21 cellular contexts compared by ENCODE assay signal in genomic region chr17:2947996-2948550, GRCh38.
DNase-seq lines count a peak whose midpoint lies in the region; ATAC-seq, FAIRE-seq and TF ChIP-seq lines count a peak whose summit lies in the region.
"Had no signal": no experiment of that assay in that cellular context is flagged by ENCODE, and none has a peak within 500 bp of the region (broad histone marks: within the 10 kb centered on the region; RNA-seq: fewer than 3 reads in every experiment).

No MANE protein-coding gene starts in this region.

- peak overlapping the region; percentile 57 to 63; a peak in 4 of 6 replicates for H3K27ac ChIP-seq in A549
- H3K27ac ChIP-seq in testis: no peak overlapping the region
- H3K27ac ChIP-seq in neural progenitor cell: no peak overlapping the region
- H3K27ac ChIP-seq in esophagus squamous epithelium: no peak overlapping the region

- H3K4me1 Mint-ChIP-seq in neural progenitor cell: no peaks in the 10 kb centered on the region

- CTCF ChIA-PET in A549 (lab: Yijun Ruan, JAX): interaction anchor here (1.0 to 2.5 kb wide), 5 partner anchors 11 to 99 kb away, joined by 3 to 20 read pairs (median 5); no protein-coding TSS in a partner anchor

- H3F3A ChIP-seq in neural progenitor cell (ENCODE audit: low read depth): no peaks in the 10 kb centered on the region

- H3K27me3 ChIP-seq in testis: no peaks in the 10 kb centered on the region
- H3K27me3 ChIP-seq in neural progenitor cell: no peaks in the 10 kb centered on the region
- peaks cover 0 to 5% (median 0%) of the 10 kb centered on the region in 4 donors for H3K27me3 ChIP-seq in esophagus squamous epithelium

- 84% methylated on average over 14 of the region's 14 CpGs for WGBS in A549 (ENCODE audit: missing lambda C conversion rate)
- 74 to 84% methylated on average over 14 of the region's 14 CpGs for WGBS in testis, 2 donors
- 68 to 80% methylated on average over 3 to 8 of the region's 14 CpGs for WGBS in esophagus squamous epithelium, 2 donors

- DNase-seq in A549 (ENCODE audit: low read depth in 1 of 2, low spot score in 1 of 2) (no peak), HTR-8/SVneo (ENCODE audit: insufficient read length, low spot score) (no peak), islet precursor cell (peak; percentile 57), posterior vena cava (ENCODE audit: low spot score) (peak; percentile 51), testis (no peak), neural progenitor cell (ENCODE audit: low spot score) (no peak), esophagus squamous epithelium (lab: John Stamatoyannopoulos, UW) (no peak)
- DNase-seq: DMS53; HFFc6; Karpas-422; MM.1S; NCI-H1105 treated with DMSO at 0.1 percent for 48 hours; NCI-H187; NCI-H69; NK-92 treated with Interleukin-12 subunit alpha and Interleukin-12 subunit beta, amount 100 ng/mL, for 24 hours; OCI-M1; RPMI8226 had no signal

- H3K36me3 ChIP-seq in testis (ENCODE audit: low read depth, missing control alignments) (no peaks in the 10 kb centered on the region), neural progenitor cell (no peaks in the 10 kb centered on the region), esophagus squamous epithelium (no peaks in the 10 kb centered on the region)

- peaks cover 12% of the 10 kb centered on the region for H3K27me3 Mint-ChIP-seq in neural progenitor cell (ENCODE audit: insufficient read depth, low read depth)

- H3K79me2 ChIP-seq in neural progenitor cell (ENCODE audit: low read depth): no peaks in the 10 kb centered on the region

- no peak overlapping the region for H3K4me3 Mint-ChIP-seq in neural progenitor cell
- H3K4me3 Mint-ChIP-seq: HFFc6 had no signal

- no peaks in the 10 kb centered on the region for H3K36me3 Mint-ChIP-seq in neural progenitor cell

- H2AFZ ChIP-seq in neural progenitor cell (replicated peaks): no peak overlapping the region

- TF ChIP-seq POLR2A in A549 (IDR thresholded peaks at IDR 0.05; ENCODE audit: low read length) (no peak), testis (IDR thresholded peaks at IDR 0.05) (no peak), esophagus squamous epithelium (IDR thresholded peaks at IDR 0.05) (no peak)

- H3K9me3 ChIP-seq in A549: no peaks in the 10 kb centered on the region
- no peaks in the 10 kb centered on the region for H3K9me3 ChIP-seq in testis
- H3K9me3 ChIP-seq in neural progenitor cell (ENCODE audit: low read depth): no peaks in the 10 kb centered on the region
- H3K9me3 ChIP-seq in esophagus squamous epithelium: no peaks in the 10 kb centered on the region

- FAIRE-seq in A549 (lab: Jason Lieb, UNC) (no peak), HTR-8/SVneo (lab: Jason Lieb, UNC) (peak; percentile 36)
- FAIRE-seq: A204.1, GM12891 had no signal

- H3K27ac Mint-ChIP-seq in neural progenitor cell: no peak overlapping the region
- H3K27ac Mint-ChIP-seq: CD14-positive monocyte, HFFc6 had no signal

- no peak overlapping the region for H3K4me2 ChIP-seq in A549
- H3K4me2 ChIP-seq in neural progenitor cell: no peak overlapping the region

- H3K4me3 ChIP-seq in A549 (no peak overlapping the region), testis (no peak overlapping the region), neural progenitor cell (no peak overlapping the region), esophagus squamous epithelium (no peak overlapping the region)

- no peak for TF ChIP-seq RAD21 in A549 (conservative IDR thresholded peaks at IDR 0.05 in 1 of 2, IDR thresholded peaks at IDR 0.05 in 1 of 2)

- ATAC-seq in A549 (peak in 1 of 2 experiments; percentile 25; a peak in 4 of 6 replicates), HG03039 (IDR thresholded peaks at IDR 0.05; ENCODE audit: unreplicated experiment) (no peak)

- H3K4me1 ChIP-seq in A549: peaks cover 28% of the 10 kb centered on the region
- H3K4me1 ChIP-seq in testis: no peaks in the 10 kb centered on the region
- no peaks in the 10 kb centered on the region for H3K4me1 ChIP-seq in neural progenitor cell
- peaks cover 0 to 17% (median 0%) of the 10 kb centered on the region in 3 donors for H3K4me1 ChIP-seq in esophagus squamous epithelium

- intact Hi-C loops in posterior vena cava (cut with DNase I): no loop called here
- intact Hi-C loops in testis (cut with DNase I; ENCODE audit: low total_unique reads): no loop called here
- intact Hi-C loops in esophagus squamous epithelium (cut with DNase I): no loop called here

- no peaks in the 10 kb centered on the region for H3K9me3 Mint-ChIP-seq in neural progenitor cell

- no peak for TF ChIP-seq EP300 in A549 (IDR thresholded peaks at IDR 0.05)

- no peaks in the 10 kb centered on the region for H4K20me1 ChIP-seq in neural progenitor cell (ENCODE audit: low read depth)

- no peak for TF ChIP-seq CTCF in A549 (IDR thresholded peaks at IDR 0.05)
- TF ChIP-seq CTCF in testis (IDR thresholded peaks at IDR 0.05): no peak
- TF ChIP-seq CTCF in neural progenitor cell (IDR thresholded peaks at IDR 0.05): no peak
- TF ChIP-seq CTCF in esophagus squamous epithelium (IDR thresholded peaks at IDR 0.05): no peak

- no peak overlapping the region for H3K9ac ChIP-seq in neural progenitor cell

- POLR2A ChIA-PET in A549 (lab: Yijun Ruan, JAX): no interaction called here

TF ChIP-seq in A549, 52 proteins besides CTCF, POLR2A, EP300 and RAD21:
- TF ChIP-seq FOSB (CRISPR knock-in tag; IDR thresholded peaks at IDR 0.05) (no peak), HDAC2 (IDR thresholded peaks at IDR 0.05) (no peak)

Comparison
In these comparisons a context has a peak if more than half of its experiments do, and no peak if none do; other contexts are left out.
1. DNase-seq: peak in islet precursor cell (single experiment) and posterior vena cava (single experiment); none in A549 (0 of 2), HTR-8/SVneo (single experiment), testis (single experiment), neural progenitor cell (single experiment) and esophagus squamous epithelium (single experiment).
2. H3K27ac ChIP-seq: peak in A549 (2 of 2); none in testis (0 of 2), neural progenitor cell (single experiment) and esophagus squamous epithelium (0 of 4).